In the genomic region with DNA sequence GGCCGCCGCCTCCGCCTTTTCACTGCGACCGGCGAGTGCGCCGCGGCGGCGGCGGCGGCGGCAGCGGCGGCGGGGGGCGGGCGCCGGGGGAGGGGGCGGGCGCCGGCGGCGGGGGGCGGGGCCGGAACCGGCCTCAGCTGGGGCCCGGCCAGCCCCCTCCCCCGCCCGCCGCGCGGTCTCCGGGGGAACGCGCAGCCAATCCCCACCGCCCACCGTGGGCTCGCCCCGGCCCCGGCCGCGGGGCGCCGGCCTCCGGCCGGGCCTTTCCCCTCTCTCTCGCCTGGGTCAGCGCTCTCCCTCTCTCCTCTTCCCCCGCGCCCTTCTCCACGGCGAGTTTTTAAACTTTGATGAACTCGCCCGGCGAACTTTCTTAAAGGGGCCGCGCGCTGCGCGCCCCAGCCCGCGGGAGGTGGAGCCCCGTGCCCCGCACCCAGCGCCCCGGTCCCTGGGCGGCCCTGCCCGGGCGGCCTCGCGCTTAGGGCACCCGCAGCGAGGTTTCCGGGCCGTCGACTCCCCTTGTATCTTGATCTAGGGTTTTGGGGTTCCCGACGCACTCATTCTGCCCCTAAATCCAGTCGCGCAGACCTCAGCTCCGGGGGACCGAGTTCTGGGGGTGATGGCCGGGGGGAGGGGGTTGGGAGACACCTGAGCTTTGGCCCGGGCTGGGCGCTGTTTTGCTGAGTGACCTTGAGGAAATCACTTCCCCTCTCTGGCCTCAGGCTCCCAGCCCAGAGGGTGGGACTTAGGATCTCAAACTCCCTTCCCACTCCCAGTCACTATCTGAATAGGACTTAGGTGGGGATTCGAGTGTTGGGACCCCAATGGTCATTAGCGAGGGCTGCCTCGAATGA, we compare ENCODE assay signal across 8 cellular contexts. TPM values are rescaled to one million over a fixed set of nuclear protein-coding genes. Genes with fewer than 3 reads are reported as not detected.
DNase-seq lines count a peak whose midpoint lies in the region; ATAC-seq and TF ChIP-seq lines count a peak whose summit lies in the region.

A gene (minus strand): TSS at position 39 of the 851 bp plus-strand sequence. CDS start 270 bp downstream, outside the sequence.

- TF ChIP-seq POLR2A in body of pancreas (IDR thresholded peaks at IDR 0.05) (no peak), lower leg skin (IDR thresholded peaks at IDR 0.05) (no peak), tibial nerve (IDR thresholded peaks at IDR 0.05) (no peak)

- 1 to 7% methylated on average over 4 to 71 of the region's 90 CpGs for WGBS in body of pancreas, 2 donors
- WGBS in lower leg skin, 2 donors = 0 to 1% methylated on average over 45 to 47 of the region's 90 CpGs
- 1 to 4% methylated on average over 34 to 53 of the region's 90 CpGs for WGBS in tibial nerve, 2 donors

- DNase-seq in AG20443 (ENCODE audit: low spot score) (peak; percentile 43), body of pancreas (peak; percentile 11 to 25 (median 21)), lower leg skin (ENCODE audit: low spot score in 2 of 2) (no peak), tibial nerve (ENCODE audit: low spot score in 2 of 2) (peak in 1 of 2 donors; percentile 15), NCI-H2196 (lab: John Stamatoyannopoulos, UW; ENCODE audit: unreplicated experiment) (no peak)
- no peak for DNase-seq in stimulated activated naive CD4-positive, alpha-beta T cell treated with Interleukin-2 at 50 U/mL for 16 hours (lab: John Stamatoyannopoulos, UW)

- ATAC-seq in body of pancreas = peak; percentile 32
- ATAC-seq in GM19324 (IDR thresholded peaks at IDR 0.05; ENCODE audit: low FRiP score, unreplicated experiment) = no peak

- peaks cover 41% of the 10 kb centered on the region for H3K4me1 ChIP-seq in HUES48 (ENCODE audit: control insufficient read depth, insufficient read depth, low read length)
- H3K4me1 ChIP-seq in body of pancreas = peaks cover 7% of the 10 kb centered on the region
- peaks cover 0 to 14% (median 0%) of the 10 kb centered on the region in 4 donors for H3K4me1 ChIP-seq in tibial nerve

- H3K36me3 ChIP-seq in HUES48 (ENCODE audit: control insufficient read depth, insufficient read depth, low read length) = no peaks in the 10 kb centered on the region; the same call in 1 of the 2 replicates
- H3K36me3 ChIP-seq in body of pancreas (replicated peaks in 1 of 2; ENCODE audit: insufficient read depth in 1 of 2, low read depth in 2 of 2) = no peaks in the 10 kb centered on the region
- no peaks in the 10 kb centered on the region for H3K36me3 ChIP-seq in tibial nerve

- peak within 1 kb of the TSS; percentile 84 for H3K9ac ChIP-seq in HUES48 (ENCODE audit: low read depth, low read length)

- H3K27ac ChIP-seq in HUES48 (ENCODE audit: low read depth, low read length) = peak within 1 kb of the TSS; percentile 96
- peak within 1 kb of the TSS in 1 of 4 donors; percentile 56 for H3K27ac ChIP-seq in body of pancreas
- H3K27ac ChIP-seq in tibial nerve = peak within 1 kb of the TSS; percentile 64 to 83 (median 80)

- H3K4me3 ChIP-seq in HUES48 (ENCODE audit: low read depth, low read length) = peak within 1 kb of the TSS; percentile 71
- H3K4me3 ChIP-seq in body of pancreas = peak within 1 kb of the TSS in 1 of 2 donors; percentile 56
- H3K4me3 ChIP-seq in lower leg skin (ENCODE audit: low read depth, poor library complexity, severe bottlenecking) = peak within 1 kb of the TSS; percentile 46
- peak within 1 kb of the TSS; percentile 48 to 68 (median 52) for H3K4me3 ChIP-seq in tibial nerve

- H3K27me3 ChIP-seq in HUES48 (ENCODE audit: control insufficient read depth, insufficient read depth, low read length) = no peaks in the 10 kb centered on the region
- no peaks in the 10 kb centered on the region for H3K27me3 ChIP-seq in body of pancreas
- H3K27me3 ChIP-seq in tibial nerve = peaks cover 0 to 9% of the 10 kb centered on the region in 2 donors

- no peaks in the 10 kb centered on the region for H3K9me3 ChIP-seq in HUES48 (ENCODE audit: control insufficient read depth, insufficient read depth, low read length)
- H3K9me3 ChIP-seq in body of pancreas = no peaks in the 10 kb centered on the region
- no peaks in the 10 kb centered on the region for H3K9me3 ChIP-seq in tibial nerve

- intact Hi-C loops in body of pancreas (cut with DNase I) = no loop called here
- intact Hi-C loops in lower leg skin (cut with DNase I; ENCODE audit: low total_unique reads) = no loop called here

- TF ChIP-seq CTCF in body of pancreas (IDR thresholded peaks at IDR 0.05) = no peak
- no peak for TF ChIP-seq CTCF in lower leg skin (IDR thresholded peaks at IDR 0.05)
- no peak for TF ChIP-seq CTCF in tibial nerve (IDR thresholded peaks at IDR 0.05)

- no peak for TF ChIP-seq EP300 in tibial nerve (IDR thresholded peaks at IDR 0.05)

RNA-seq across cellular contexts. Expression of the gene that starts here (rescaled TPM):
- total RNA-seq in body of pancreas (under 1 TPM; 0.26 to 0.33 TPM), lower leg skin (1 to 10 TPM in 2 of 4 donors, under 1 TPM in 1, not detected in 1; 0.15 to 1.8 (median 1.1) TPM), tibial nerve (1 to 10 TPM in 3 of 4 donors, under 1 TPM in 1; 0.22 to 5.4 (median 1.8) TPM)

Comparison
In these comparisons a context has a peak if more than half of its experiments do, and no peak if none do; other contexts are left out.
1. Peak in DNase-seq and ATAC-seq in body of pancreas; RNA of the gene not detected or under 1 TPM.